In genomic region chr2:134739879-134740301, GRCh38 we compare ENCODE assay signal across 1 cellular context.
TF ChIP-seq lines count a peak whose summit lies in the region.

No MANE protein-coding gene starts in this region.

TF ChIP-seq in IMR-90, 13 proteins besides CTCF, POLR2A, EP300 and RAD21 (continued from another document):
- no peak for TF ChIP-seq FOS (IDR thresholded peaks at IDR 0.05; ENCODE audit: low read depth, low read length)
- TF ChIP-seq, protein P1, sequence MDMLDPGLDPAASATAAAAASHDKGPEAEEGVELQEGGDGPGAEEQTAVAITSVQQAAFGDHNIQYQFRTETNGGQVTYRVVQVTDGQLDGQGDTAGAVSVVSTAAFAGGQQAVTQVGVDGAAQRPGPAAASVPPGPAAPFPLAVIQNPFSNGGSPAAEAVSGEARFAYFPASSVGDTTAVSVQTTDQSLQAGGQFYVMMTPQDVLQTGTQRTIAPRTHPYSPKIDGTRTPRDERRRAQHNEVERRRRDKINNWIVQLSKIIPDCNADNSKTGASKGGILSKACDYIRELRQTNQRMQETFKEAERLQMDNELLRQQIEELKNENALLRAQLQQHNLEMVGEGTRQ (IDR thresholded peaks at IDR 0.05; ENCODE audit: low read depth, low read length), result no peak
- TF ChIP-seq MAFK (IDR thresholded peaks at IDR 0.05; ENCODE audit: low read depth, low read length), result no peak
- TF ChIP-seq, protein P2, sequence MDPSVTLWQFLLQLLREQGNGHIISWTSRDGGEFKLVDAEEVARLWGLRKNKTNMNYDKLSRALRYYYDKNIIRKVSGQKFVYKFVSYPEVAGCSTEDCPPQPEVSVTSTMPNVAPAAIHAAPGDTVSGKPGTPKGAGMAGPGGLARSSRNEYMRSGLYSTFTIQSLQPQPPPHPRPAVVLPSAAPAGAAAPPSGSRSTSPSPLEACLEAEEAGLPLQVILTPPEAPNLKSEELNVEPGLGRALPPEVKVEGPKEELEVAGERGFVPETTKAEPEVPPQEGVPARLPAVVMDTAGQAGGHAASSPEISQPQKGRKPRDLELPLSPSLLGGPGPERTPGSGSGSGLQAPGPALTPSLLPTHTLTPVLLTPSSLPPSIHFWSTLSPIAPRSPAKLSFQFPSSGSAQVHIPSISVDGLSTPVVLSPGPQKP (IDR thresholded peaks at IDR 0.05; ENCODE audit: borderline replicate concordance, low read depth, low read length), result no peak
- TF ChIP-seq RCOR1 (IDR thresholded peaks at IDR 0.05; ENCODE audit: insufficient replicate concordance, low read length), result no peak
